ENCODE assay signal across 9 cellular contexts in genomic region chr3:48287034-48287433, GRCh38. TPM values are rescaled to one million over a fixed set of nuclear protein-coding genes. Genes with fewer than 3 reads are reported as not detected.
"Had no signal": no experiment of that assay in that cellular context is flagged by ENCODE, and none has a peak within 500 bp of the region (broad histone marks: within the 10 kb centered on the region; RNA-seq: fewer than 3 reads in every experiment).

No MANE protein-coding gene starts in this region.

- H3K4me3 ChIP-seq: GM12878 had no signal

- ATAC-seq: GM12878 had no signal

- DNase-seq: GDM1, GF-D8 had no signal

- FAIRE-seq: G401.6, GM12878, GM12891, GM12892, GM18507, GM19239 had no signal

RNA-seq across cellular contexts. Expression of gene SPINK8, which starts 46.4 kb away (rescaled TPM):
- total RNA-seq: G401, GM12878 had no signal
- polyA plus RNA-seq: GM12878 had no signal
